In the genomic region with DNA sequence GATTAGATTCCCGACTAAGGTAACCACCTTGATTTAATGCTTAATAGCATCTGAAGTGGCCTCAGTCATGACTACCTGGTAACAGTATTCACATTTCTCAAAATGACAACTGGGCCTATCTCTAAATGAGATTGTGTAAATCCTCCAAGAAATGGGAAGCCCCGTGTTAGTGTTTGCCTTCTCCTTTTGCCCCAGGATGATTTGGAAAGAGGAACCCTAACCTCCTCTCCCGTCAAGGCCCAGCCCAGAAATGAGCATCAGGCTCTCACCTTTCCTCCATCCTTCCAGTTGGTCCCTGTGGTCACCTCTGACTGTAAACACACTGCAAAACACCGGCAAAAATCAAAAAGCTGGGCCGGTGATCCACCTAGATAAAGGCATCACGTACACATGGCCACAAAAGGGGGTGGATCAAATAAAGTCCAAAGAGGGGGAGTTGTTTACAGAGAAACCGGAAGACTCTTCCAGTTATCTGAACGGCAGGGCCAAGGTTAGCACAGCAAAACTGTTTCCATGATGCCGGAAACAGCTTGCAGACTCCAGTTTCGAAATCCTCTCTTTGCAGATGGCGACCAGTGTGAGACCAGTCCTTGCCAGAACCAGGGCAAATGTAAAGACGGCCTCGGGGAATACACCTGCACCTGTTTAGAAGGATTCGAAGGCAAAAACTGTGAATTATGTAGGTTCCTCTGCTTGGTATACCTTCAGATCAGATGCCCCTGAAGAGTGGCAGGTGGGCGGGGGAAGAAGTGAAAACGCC, we compare ENCODE assay signal across 1 cellular context.
TF ChIP-seq lines count a peak whose summit lies in the region.

No MANE protein-coding gene starts in this region.

TF ChIP-seq in HepG2, 621 proteins besides CTCF, POLR2A, EP300 and RAD21 (continues in another document):
- TF ChIP-seq TBX3 (IDR thresholded peaks at IDR 0.05; ENCODE audit: borderline replicate concordance), result no peak
- TF ChIP-seq NCOA2 (CRISPR knock-in tag; IDR thresholded peaks at IDR 0.05), result peak; percentile 95
- 0 out of 2 replicates have a peak, but pooled peaks have one; percentile 53 for TF ChIP-seq TSC22D2 (CRISPR knock-in tag; IDR thresholded peaks at IDR 0.05; ENCODE audit: borderline replicate concordance)
- no peak for TF ChIP-seq ZNF891 (CRISPR knock-in tag; IDR thresholded peaks at IDR 0.05)
- no peak for TF ChIP-seq SYNCRIP (IDR thresholded peaks at IDR 0.05; ENCODE audit: insufficient read depth, low read depth, low read length)
- TF ChIP-seq, protein P1, sequence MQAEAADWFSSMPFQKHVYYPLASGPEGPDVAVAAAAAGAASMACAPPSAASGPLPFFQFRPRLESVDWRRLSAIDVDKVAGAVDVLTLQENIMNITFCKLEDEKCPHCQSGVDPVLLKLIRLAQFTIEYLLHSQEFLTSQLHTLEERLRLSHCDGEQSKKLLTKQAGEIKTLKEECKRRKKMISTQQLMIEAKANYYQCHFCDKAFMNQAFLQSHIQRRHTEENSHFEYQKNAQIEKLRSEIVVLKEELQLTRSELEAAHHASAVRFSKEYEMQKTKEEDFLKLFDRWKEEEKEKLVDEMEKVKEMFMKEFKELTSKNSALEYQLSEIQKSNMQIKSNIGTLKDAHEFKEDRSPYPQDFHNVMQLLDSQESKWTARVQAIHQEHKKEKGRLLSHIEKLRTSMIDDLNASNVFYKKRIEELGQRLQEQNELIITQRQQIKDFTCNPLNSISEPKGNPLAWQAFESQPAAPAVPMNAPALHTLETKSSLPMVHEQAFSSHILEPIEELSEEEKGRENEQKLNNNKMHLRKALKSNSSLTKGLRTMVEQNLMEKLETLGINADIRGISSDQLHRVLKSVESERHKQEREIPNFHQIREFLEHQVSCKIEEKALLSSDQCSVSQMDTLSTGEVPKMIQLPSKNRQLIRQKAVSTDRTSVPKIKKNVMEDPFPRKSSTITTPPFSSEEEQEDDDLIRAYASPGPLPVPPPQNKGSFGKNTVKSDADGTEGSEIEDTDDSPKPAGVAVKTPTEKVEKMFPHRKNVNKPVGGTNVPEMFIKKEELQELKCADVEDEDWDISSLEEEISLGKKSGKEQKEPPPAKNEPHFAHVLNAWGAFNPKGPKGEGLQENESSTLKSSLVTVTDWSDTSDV (CRISPR knock-in tag; IDR thresholded peaks at IDR 0.05), result no peak
- peak; percentile 95 for TF ChIP-seq TARDBP (CRISPR knock-in tag; IDR thresholded peaks at IDR 0.05)
- no peak for TF ChIP-seq HNRNPK (IDR thresholded peaks at IDR 0.05; ENCODE audit: low read depth, low read length, poor library complexity, severe bottlenecking)
- peak; percentile 62; the same call in 1 of the 2 replicates for TF ChIP-seq ZNF256 (CRISPR knock-in tag; conservative IDR thresholded peaks at IDR 0.05)
- TF ChIP-seq PITX1 (CRISPR knock-in tag; IDR thresholded peaks at IDR 0.05), result peak; percentile 98
- TF ChIP-seq, protein P2, sequence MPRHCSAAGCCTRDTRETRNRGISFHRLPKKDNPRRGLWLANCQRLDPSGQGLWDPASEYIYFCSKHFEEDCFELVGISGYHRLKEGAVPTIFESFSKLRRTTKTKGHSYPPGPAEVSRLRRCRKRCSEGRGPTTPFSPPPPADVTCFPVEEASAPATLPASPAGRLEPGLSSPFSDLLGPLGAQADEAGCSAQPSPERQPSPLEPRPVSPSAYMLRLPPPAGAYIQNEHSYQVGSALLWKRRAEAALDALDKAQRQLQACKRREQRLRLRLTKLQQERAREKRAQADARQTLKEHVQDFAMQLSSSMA (CRISPR knock-in tag; IDR thresholded peaks at IDR 0.05), result no peak
- TF ChIP-seq, protein P3, sequence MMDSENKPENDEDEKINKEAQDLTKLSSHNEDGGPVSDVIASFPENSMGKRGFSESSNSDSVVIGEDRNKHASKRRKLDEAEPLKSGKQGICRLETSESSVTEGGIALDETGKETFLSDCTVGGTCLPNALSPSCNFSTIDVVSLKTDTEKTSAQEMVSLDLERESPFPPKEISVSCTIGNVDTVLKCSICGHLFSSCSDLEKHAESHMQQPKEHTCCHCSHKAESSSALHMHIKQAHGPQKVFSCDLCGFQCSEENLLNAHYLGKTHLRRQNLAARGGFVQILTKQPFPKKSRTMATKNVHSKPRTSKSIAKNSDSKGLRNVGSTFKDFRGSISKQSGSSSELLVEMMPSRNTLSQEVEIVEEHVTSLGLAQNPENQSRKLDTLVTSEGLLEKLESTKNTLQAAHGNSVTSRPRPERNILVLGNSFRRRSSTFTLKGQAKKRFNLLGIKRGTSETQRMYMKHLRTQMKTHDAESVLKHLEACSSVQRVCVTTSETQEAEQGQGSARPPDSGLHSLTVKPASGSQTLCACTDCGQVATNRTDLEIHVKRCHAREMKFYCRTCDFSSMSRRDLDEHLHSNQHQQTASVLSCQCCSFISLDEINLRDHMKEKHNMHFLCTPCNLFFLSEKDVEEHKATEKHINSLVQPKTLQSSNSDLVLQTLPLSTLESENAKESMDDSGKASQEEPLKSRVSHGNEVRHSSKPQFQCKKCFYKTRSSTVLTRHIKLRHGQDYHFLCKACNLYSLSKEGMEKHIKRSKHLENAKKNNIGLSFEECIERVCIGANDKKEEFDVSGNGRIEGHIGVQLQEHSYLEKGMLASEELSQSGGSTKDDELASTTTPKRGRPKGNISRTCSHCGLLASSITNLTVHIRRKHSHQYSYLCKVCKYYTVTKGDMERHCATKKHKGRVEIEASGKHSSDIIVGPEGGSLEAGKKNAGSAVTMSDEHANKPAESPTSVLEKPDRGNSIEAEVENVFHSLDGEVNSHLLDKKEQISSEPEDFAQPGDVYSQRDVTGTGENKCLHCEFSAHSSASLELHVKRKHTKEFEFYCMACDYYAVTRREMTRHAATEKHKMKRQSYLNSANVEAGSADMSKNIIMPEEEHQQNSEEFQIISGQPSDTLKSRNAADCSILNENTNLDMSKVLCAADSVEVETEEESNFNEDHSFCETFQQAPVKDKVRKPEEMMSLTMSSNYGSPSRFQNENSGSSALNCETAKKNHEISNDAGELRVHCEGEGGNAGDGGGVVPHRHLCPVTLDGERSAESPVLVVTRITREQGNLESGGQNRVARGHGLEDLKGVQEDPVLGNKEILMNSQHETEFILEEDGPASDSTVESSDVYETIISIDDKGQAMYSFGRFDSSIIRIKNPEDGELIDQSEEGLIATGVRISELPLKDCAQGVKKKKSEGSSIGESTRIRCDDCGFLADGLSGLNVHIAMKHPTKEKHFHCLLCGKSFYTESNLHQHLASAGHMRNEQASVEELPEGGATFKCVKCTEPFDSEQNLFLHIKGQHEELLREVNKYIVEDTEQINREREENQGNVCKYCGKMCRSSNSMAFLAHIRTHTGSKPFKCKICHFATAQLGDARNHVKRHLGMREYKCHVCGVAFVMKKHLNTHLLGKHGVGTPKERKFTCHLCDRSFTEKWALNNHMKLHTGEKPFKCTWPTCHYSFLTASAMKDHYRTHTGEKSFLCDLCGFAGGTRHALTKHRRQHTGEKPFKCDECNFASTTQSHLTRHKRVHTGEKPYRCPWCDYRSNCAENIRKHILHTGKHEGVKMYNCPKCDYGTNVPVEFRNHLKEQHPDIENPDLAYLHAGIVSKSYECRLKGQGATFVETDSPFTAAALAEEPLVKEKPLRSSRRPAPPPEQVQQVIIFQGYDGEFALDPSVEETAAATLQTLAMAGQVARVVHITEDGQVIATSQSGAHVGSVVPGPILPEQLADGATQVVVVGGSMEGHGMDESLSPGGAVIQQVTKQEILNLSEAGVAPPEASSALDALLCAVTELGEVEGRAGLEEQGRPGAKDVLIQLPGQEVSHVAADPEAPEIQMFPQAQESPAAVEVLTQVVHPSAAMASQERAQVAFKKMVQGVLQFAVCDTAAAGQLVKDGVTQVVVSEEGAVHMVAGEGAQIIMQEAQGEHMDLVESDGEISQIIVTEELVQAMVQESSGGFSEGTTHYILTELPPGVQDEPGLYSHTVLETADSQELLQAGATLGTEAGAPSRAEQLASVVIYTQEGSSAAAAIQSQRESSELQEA (CRISPR knock-in tag; IDR thresholded peaks at IDR 0.05; ENCODE audit: not compliant biosample characterization), result peak; percentile 41
- TF ChIP-seq, protein P4, sequence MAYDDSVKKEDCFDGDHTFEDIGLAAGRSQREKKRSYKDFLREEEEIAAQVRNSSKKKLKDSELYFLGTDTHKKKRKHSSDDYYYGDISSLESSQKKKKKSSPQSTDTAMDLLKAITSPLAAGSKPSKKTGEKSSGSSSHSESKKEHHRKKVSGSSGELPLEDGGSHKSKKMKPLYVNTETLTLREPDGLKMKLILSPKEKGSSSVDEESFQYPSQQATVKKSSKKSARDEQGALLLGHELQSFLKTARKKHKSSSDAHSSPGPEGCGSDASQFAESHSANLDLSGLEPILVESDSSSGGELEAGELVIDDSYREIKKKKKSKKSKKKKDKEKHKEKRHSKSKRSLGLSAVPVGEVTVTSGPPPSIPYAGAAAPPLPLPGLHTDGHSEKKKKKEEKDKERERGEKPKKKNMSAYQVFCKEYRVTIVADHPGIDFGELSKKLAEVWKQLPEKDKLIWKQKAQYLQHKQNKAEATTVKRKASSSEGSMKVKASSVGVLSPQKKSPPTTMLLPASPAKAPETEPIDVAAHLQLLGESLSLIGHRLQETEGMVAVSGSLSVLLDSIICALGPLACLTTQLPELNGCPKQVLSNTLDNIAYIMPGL (CRISPR knock-in tag; IDR thresholded peaks at IDR 0.05; ENCODE audit: borderline replicate concordance in 1 of 2, low read depth in 1 of 2), result peak in 1 of 2 experiments; percentile 64; a peak in 2 of 4 replicates
- no peak for TF ChIP-seq SRSF4 (IDR thresholded peaks at IDR 0.05; ENCODE audit: low read depth, low read length, poor library complexity, severe bottlenecking)
- TF ChIP-seq, protein P5, sequence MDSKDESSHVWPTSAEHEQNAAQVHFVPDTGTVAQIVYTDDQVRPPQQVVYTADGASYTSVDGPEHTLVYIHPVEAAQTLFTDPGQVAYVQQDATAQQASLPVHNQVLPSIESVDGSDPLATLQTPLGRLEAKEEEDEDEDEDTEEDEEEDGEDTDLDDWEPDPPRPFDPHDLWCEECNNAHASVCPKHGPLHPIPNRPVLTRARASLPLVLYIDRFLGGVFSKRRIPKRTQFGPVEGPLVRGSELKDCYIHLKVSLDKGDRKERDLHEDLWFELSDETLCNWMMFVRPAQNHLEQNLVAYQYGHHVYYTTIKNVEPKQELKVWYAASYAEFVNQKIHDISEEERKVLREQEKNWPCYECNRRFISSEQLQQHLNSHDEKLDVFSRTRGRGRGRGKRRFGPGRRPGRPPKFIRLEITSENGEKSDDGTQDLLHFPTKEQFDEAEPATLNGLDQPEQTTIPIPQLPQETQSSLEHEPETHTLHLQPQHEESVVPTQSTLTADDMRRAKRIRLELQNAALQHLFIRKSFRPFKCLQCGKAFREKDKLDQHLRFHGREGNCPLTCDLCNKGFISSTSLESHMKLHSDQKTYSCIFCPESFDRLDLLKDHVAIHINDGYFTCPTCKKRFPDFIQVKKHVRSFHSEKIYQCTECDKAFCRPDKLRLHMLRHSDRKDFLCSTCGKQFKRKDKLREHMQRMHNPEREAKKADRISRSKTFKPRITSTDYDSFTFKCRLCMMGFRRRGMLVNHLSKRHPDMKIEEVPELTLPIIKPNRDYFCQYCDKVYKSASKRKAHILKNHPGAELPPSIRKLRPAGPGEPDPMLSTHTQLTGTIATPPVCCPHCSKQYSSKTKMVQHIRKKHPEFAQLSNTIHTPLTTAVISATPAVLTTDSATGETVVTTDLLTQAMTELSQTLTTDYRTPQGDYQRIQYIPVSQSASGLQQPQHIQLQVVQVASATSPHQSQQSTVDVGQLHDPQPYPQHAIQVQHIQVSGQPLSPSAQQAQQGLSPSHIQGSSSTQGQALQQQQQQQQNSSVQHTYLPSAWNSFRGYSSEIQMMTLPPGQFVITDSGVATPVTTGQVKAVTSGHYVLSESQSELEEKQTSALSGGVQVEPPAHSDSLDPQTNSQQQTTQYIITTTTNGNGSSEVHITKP (CRISPR knock-in tag; IDR thresholded peaks at IDR 0.05; ENCODE audit: low read depth), result peak; percentile 72; the same call in 1 of the 2 replicates
- no peak; the same call in 1 of the 2 replicates for TF ChIP-seq MYC (CRISPR knock-in tag; IDR thresholded peaks at IDR 0.05; ENCODE audit: borderline replicate concordance)
- no peak for TF ChIP-seq ZNF136 (CRISPR knock-in tag; IDR thresholded peaks at IDR 0.05; ENCODE audit: low read depth)
- TF ChIP-seq ZNF678 (CRISPR knock-in tag; IDR thresholded peaks at IDR 0.05), result no peak
- TF ChIP-seq, protein P6, sequence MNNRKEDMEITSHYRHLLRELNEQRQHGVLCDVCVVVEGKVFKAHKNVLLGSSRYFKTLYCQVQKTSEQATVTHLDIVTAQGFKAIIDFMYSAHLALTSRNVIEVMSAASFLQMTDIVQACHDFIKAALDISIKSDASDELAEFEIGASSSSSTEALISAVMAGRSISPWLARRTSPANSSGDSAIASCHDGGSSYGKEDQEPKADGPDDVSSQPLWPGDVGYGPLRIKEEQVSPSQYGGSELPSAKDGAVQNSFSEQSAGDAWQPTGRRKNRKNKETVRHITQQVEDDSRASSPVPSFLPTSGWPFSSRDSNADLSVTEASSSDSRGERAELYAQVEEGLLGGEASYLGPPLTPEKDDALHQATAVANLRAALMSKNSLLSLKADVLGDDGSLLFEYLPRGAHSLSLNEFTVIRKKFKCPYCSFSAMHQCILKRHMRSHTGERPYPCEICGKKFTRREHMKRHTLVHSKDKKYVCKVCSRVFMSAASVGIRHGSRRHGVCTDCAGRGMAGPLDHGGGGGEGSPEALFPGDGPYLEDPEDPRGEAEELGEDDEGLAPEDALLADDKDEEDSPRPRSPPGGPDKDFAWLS (CRISPR knock-in tag; IDR thresholded peaks at IDR 0.05; ENCODE audit: borderline replicate concordance), result no peak
- TF ChIP-seq, protein P7, sequence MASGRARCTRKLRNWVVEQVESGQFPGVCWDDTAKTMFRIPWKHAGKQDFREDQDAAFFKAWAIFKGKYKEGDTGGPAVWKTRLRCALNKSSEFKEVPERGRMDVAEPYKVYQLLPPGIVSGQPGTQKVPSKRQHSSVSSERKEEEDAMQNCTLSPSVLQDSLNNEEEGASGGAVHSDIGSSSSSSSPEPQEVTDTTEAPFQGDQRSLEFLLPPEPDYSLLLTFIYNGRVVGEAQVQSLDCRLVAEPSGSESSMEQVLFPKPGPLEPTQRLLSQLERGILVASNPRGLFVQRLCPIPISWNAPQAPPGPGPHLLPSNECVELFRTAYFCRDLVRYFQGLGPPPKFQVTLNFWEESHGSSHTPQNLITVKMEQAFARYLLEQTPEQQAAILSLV (CRISPR knock-in tag; IDR thresholded peaks at IDR 0.05; ENCODE audit: borderline replicate concordance), result peak; percentile 32; the same call in 1 of the 2 replicates
- TF ChIP-seq ZNF839 (CRISPR knock-in tag; IDR thresholded peaks at IDR 0.05; ENCODE audit: borderline replicate concordance), result no peak
- TF ChIP-seq, protein P8, sequence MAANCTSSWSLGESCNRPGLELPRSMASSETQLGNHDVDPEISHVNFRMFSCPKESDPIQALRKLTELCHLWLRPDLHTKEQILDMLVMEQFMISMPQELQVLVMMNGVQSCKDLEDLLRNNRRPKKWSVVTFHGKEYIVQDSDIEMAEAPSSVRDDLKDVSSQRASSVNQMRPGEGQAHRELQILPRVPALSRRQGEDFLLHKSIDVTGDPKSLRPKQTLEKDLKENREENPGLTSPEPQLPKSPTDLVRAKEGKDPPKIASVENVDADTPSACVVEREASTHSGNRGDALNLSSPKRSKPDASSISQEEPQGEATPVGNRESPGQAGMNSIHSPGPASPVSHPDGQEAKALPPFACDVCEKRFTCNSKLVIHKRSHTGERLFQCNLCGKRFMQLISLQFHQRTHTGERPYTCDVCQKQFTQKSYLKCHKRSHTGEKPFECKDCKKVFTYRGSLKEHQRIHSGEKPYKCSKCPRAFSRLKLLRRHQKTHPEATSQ (CRISPR knock-in tag; IDR thresholded peaks at IDR 0.05; ENCODE audit: borderline replicate concordance), result no peak
- TF ChIP-seq ZFP37 (CRISPR knock-in tag; IDR thresholded peaks at IDR 0.05; ENCODE audit: borderline replicate concordance), result peak; percentile 95
- TF ChIP-seq, protein P9, sequence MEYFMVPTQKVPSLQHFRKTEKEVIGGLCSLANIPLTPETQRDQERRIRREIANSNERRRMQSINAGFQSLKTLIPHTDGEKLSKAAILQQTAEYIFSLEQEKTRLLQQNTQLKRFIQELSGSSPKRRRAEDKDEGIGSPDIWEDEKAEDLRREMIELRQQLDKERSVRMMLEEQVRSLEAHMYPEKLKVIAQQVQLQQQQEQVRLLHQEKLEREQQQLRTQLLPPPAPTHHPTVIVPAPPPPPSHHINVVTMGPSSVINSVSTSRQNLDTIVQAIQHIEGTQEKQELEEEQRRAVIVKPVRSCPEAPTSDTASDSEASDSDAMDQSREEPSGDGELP (IDR thresholded peaks at IDR 0.05; ENCODE audit: borderline replicate concordance, low read depth), result peak; percentile 81
- TF ChIP-seq RXRB (CRISPR knock-in tag; IDR thresholded peaks at IDR 0.05; ENCODE audit: borderline replicate concordance), result peak; percentile 92
